In genomic region chr1:52511851-52512615, GRCh38 we compare ENCODE assay signal across 14 cellular contexts. TPM values are rescaled to one million over a fixed set of nuclear protein-coding genes. Genes with fewer than 3 reads are reported as not detected.
DNase-seq lines count a peak whose midpoint lies in the region; ATAC-seq and TF ChIP-seq lines count a peak whose summit lies in the region.
"Had no signal": no experiment of that assay in that cellular context is flagged by ENCODE, and none has a peak within 500 bp of the region (broad histone marks: within the 10 kb centered on the region; RNA-seq: fewer than 3 reads in every experiment).

No MANE protein-coding gene starts in this region.

- no peaks in the 10 kb centered on the region for H3K9me3 Mint-ChIP-seq in activated T-cell treated with anti-CD3 and anti-CD28 coated beads, Interleukin-2, amount 50 U/mL, for 72 hours
- H3K9me3 Mint-ChIP-seq in activated T-helper 17 cell treated with anti-CD3 and anti-CD28 coated beads, Interleukin-2, amount 50 U/mL, for 72 hours, result no peaks in the 10 kb centered on the region
- H3K9me3 Mint-ChIP-seq: CD4-positive, alpha-beta memory T cell; H9 had no signal

- peak overlapping the region in 1 of 2 donors; percentile 16 for H3K4me3 Mint-ChIP-seq in activated T-cell treated with anti-CD3 and anti-CD28 coated beads, Interleukin-2, amount 50 U/mL, for 72 hours
- no peak overlapping the region for H3K4me3 Mint-ChIP-seq in activated T-helper 17 cell treated with anti-CD3 and anti-CD28 coated beads, Interleukin-2, amount 50 U/mL, for 72 hours
- H3K4me3 Mint-ChIP-seq: CD4-positive, alpha-beta memory T cell; H9 had no signal

- ATAC-seq in activated T-cell treated with anti-CD3 and anti-CD28 coated beads, Interleukin-2, amount 50 U/mL, for 72 hours (replicated peaks in 1 of 2), result peak; percentile 98
- ATAC-seq in activated T-helper 17 cell treated with anti-CD3 and anti-CD28 coated beads, Interleukin-2, amount 50 U/mL, for 72 hours (replicated peaks), result peak; percentile 96
- ATAC-seq in stimulated activated naive CD8-positive, alpha-beta T cell treated with anti-CD3 and anti-CD28 coated beads, Interleukin-15, Interleukin-2, amounts not matched to agents 100 U/mL and 50 U/mL, for 24 hours, result peak; percentile 9
- ATAC-seq: A549 had no signal

- no peaks in the 10 kb centered on the region for H3K27me3 Mint-ChIP-seq in activated T-cell treated with anti-CD3 and anti-CD28 coated beads, Interleukin-2, amount 50 U/mL, for 72 hours (ENCODE audit: low read depth)
- no peaks in the 10 kb centered on the region for H3K27me3 Mint-ChIP-seq in activated T-helper 17 cell treated with anti-CD3 and anti-CD28 coated beads, Interleukin-2, amount 50 U/mL, for 72 hours
- H3K27me3 Mint-ChIP-seq: CD4-positive, alpha-beta memory T cell had no signal

- H3K36me3 Mint-ChIP-seq in activated T-cell treated with anti-CD3 and anti-CD28 coated beads, Interleukin-2, amount 50 U/mL, for 72 hours (ENCODE audit: insufficient read depth in 2 of 2), result peaks cover 4 to 13% of the 10 kb centered on the region in 2 donors
- peaks cover 93% of the 10 kb centered on the region for H3K36me3 Mint-ChIP-seq in activated T-helper 17 cell treated with anti-CD3 and anti-CD28 coated beads, Interleukin-2, amount 50 U/mL, for 72 hours (ENCODE audit: low read depth)

- DNase-seq in activated T-cell treated with anti-CD3 and anti-CD28 coated beads, Interleukin-2, amount 50 U/mL, for 72 hours, result no peak
- DNase-seq in activated T-cell treated with anti-CD3 and anti-CD28 coated beads for 4 hours (no peak), NCI-H1105 (lab: John Stamatoyannopoulos, UW) (no peak), SK-N-DZ (ENCODE audit: low spot score) (no peak)
- no peak for DNase-seq in stimulated activated naive CD8-positive, alpha-beta T cell treated with anti-CD3 and anti-CD28 coated beads, Interleukin-15, Interleukin-2, amounts not matched to agents 100 U/mL and 50 U/mL, for 24 hours
- DNase-seq: BE2C; CD4-positive, alpha-beta memory T cell; DMS79; GOT3; H9 had no signal

- peaks cover 16 to 34% of the 10 kb centered on the region in 2 experiments; a peak in 2 of 3 replicates for H3K36me3 ChIP-seq in HEK293 (ENCODE audit: control insufficient read depth in 2 of 2, insufficient read depth in 1 of 2, low read length in 2 of 2)
- H3K36me3 ChIP-seq: BE2C had no signal

- no peaks in the 10 kb centered on the region for H3K9me3 ChIP-seq in HEK293 (ENCODE audit: control insufficient read depth, insufficient read depth, low read depth, low read length)
- H3K9me3 ChIP-seq: A549, BE2C had no signal

- TF ChIP-seq CTCF in HEK293 (tag by site-specific recombination; IDR thresholded peaks at IDR 0.05), result no peak

- no peaks in the 10 kb centered on the region for H3K4me1 ChIP-seq in HEK293 (ENCODE audit: control insufficient read depth, insufficient read depth, low read length)
- H3K4me1 ChIP-seq: A549, BE2C had no signal

- POLR2A ChIA-PET in HEK293 (lab: Yijun Ruan, JAX), result interaction anchor here (1.2 kb wide), 1 partner anchor 41 kb away, joined by 3 read pairs; the partner anchor contains the start of gene TUT4

- peaks cover 28% of the 10 kb centered on the region for H3K4me1 Mint-ChIP-seq in activated T-cell treated with anti-CD3 and anti-CD28 coated beads, Interleukin-2, amount 50 U/mL, for 72 hours (ENCODE audit: low read depth)
- H3K4me1 Mint-ChIP-seq in activated T-helper 17 cell treated with anti-CD3 and anti-CD28 coated beads, Interleukin-2, amount 50 U/mL, for 72 hours, result peaks cover 9% of the 10 kb centered on the region

- H3K4me3 ChIP-seq in HEK293 (ENCODE audit: low read depth, low read length), result no peak overlapping the region
- H3K4me3 ChIP-seq: A549 had no signal

- H3K27ac Mint-ChIP-seq in activated T-cell treated with anti-CD3 and anti-CD28 coated beads, Interleukin-2, amount 50 U/mL, for 72 hours, result no peak overlapping the region
- H3K27ac Mint-ChIP-seq in activated T-helper 17 cell treated with anti-CD3 and anti-CD28 coated beads, Interleukin-2, amount 50 U/mL, for 72 hours, result no peak overlapping the region

- CTCF ChIA-PET in HEK293 (lab: Yijun Ruan, JAX), result no interaction called here

- no peak overlapping the region for H3K27ac ChIP-seq in HEK293 (ENCODE audit: extremely low read depth, low read depth, low read length)
- H3K27ac ChIP-seq: A549, C4-2B had no signal

TF ChIP-seq in HEK293, 187 proteins besides CTCF, POLR2A, EP300 and RAD21:
- TF ChIP-seq ZNF354C (tag by site-specific recombination; IDR thresholded peaks at IDR 0.05; ENCODE audit: borderline replicate concordance, low read depth), result no peak
- peak; percentile 48; the same call in 1 of the 2 replicates for TF ChIP-seq PRDM1 (tag by site-specific recombination; IDR thresholded peaks at IDR 0.05)
- no peak for TF ChIP-seq GLIS2 (tag by site-specific recombination; IDR thresholded peaks at IDR 0.05)
- TF ChIP-seq ZNF664 (tag by site-specific recombination; IDR thresholded peaks at IDR 0.05), result peak; percentile 69; the same call in 1 of the 2 replicates
- TF ChIP-seq YY1 (tag by site-specific recombination; IDR thresholded peaks at IDR 0.05), result no peak

RNA-seq across cellular contexts. Expression of gene TUT4, which starts 40.9 kb away (rescaled TPM):
- 100 to 1,000 TPM; 108 to 120 TPM for total RNA-seq in activated T-cell treated with anti-CD3 and anti-CD28 coated beads, Interleukin-2, amount 50 U/mL, for 72 hours
- total RNA-seq in activated T-helper 17 cell treated with anti-CD3 and anti-CD28 coated beads, Interleukin-2, amount 50 U/mL, for 72 hours, result 100 to 1,000 TPM in 1 of 2 donors, 10 to 100 TPM in 1; 66.6 to 111 TPM
- 30.2 and 36.1 TPM in 2 replicates for polyA plus RNA-seq in SK-N-DZ (2014; cell fraction: cytosol; rRNA removed)
- polyA plus RNA-seq in SK-N-DZ (2014; cell fraction: nucleus; rRNA removed), result 71.3 and 111 TPM in 2 replicates

Comparison
In these comparisons a context has a peak if more than half of its experiments do, and no peak if none do; other contexts are left out.
1. ATAC-seq: peak in every context shown above with its lines; median percentile 98 in activated T-cell treated with anti-CD3 and anti-CD28 coated beads, Interleukin-2, amount 50 U/mL, for 72 hours; 96 in activated T-helper 17 cell treated with anti-CD3 and anti-CD28 coated beads, Interleukin-2, amount 50 U/mL, for 72 hours; 9 in stimulated activated naive CD8-positive, alpha-beta T cell treated with anti-CD3 and anti-CD28 coated beads, Interleukin-15, Interleukin-2, amounts not matched to agents 100 U/mL and 50 U/mL, for 24 hours.